In the genomic region with DNA sequence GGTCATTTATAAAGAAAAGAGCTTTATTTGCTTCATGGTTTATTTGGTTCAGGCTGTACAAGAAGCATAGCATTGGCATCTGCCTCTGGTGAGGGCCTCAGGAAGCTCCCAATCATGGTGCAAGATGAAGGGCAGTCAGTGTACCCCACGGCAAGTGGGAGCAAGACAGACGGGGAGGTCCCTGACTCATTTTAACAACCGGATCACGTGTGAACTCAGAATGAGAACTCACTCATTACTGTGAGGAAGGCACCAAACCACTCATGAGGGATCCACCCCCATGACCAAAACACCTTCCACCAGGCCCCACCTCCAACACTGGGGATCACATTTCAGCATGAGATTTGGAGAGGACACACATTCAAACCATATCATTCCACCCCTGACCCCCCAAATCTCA, we compare ENCODE assay signal across 33 cellular contexts. TPM values are rescaled to one million over a fixed set of nuclear protein-coding genes. Genes with fewer than 3 reads are reported as not detected.
"Had no signal": no experiment of that assay in that cellular context is flagged by ENCODE, and none has a peak within 500 bp of the region (broad histone marks: within the 10 kb centered on the region; RNA-seq: fewer than 3 reads in every experiment).

No MANE protein-coding gene starts in this region.

- H3K9me3 Mint-ChIP-seq: activated B cell treated with CpG ODN at 0.5 μM for 24 hours; activated naive CD8-positive, alpha-beta T cell treated with anti-CD3 and anti-CD28 coated beads for 36 hours; activated T-cell treated with anti-CD3 and anti-CD28 coated beads, Interleukin-2, amount 50 U/mL, for 24 hours; activated T-helper 2 cell treated with anti-CD3 and anti-CD28 coated beads, Interferon-gamma antibody, Interleukin-2, Interleukin-4, amounts not matched to agents 10 μg/mL and 5 μg/mL and 100 μg/mL, durations not matched to agents 14 hours and 24 hours and 36 hours; neural crest cell had no signal

- ATAC-seq: body of pancreas, gastroesophageal sphincter, left colon, psoas muscle had no signal

- H3K27me3 Mint-ChIP-seq: activated T-cell treated with anti-CD3 and anti-CD28 coated beads, Interleukin-2, amount 50 U/mL, for 24 hours had no signal

- DNase-seq: activated B cell treated with CpG ODN at 0.5 μM for 24 hours; activated CD4-positive, alpha-beta T cell treated with anti-CD3 and anti-CD28 coated beads, Interleukin-2, amount 50 U/mL, for 4 hours; activated CD8-positive, alpha-beta memory T cell treated with anti-CD3 and anti-CD28 coated beads, Interleukin-2, amount 50 U/mL, for 4 hours; activated naive CD4-positive, alpha-beta T cell treated with anti-CD3 and anti-CD28 coated beads for 36 hours; activated naive CD8-positive, alpha-beta T cell treated with anti-CD3 and anti-CD28 coated beads for 36 hours; body of pancreas; cerebellar nuclear complex; effector memory CD4-positive, alpha-beta T cell; hippocampal formation; left colon; naive B cell; occipital lobe; psoas muscle; stimulated activated CD4-positive, alpha-beta T cell treated with anti-CD3 and anti-CD28 coated beads, Interleukin-15, amount 100 ng/mL, for 24 hours; stimulated activated CD4-positive, alpha-beta T cell treated with anti-CD3 and anti-CD28 coated beads, Interleukin-2, amount 100 ng/mL, for 24 hours; stimulated activated naive CD4-positive, alpha-beta T cell treated with Interleukin-2 at 50 U/mL for 16 hours; T-helper 2 cell; trophoblast cell had no signal

- H3K4me2 ChIP-seq: smooth muscle cell had no signal

- H3K4me3 Mint-ChIP-seq: activated B cell treated with CpG ODN at 0.5 μM for 24 hours; activated naive CD4-positive, alpha-beta T cell treated with anti-CD3 and anti-CD28 coated beads for 36 hours; activated naive CD8-positive, alpha-beta T cell treated with anti-CD3 and anti-CD28 coated beads for 36 hours; activated T-cell treated with anti-CD3 and anti-CD28 coated beads, Interleukin-2, amount 50 U/mL, for 24 hours; mesothelial cell of epicardium; naive B cell; neural crest cell had no signal

- H3K36me3 Mint-ChIP-seq: activated naive CD8-positive, alpha-beta T cell treated with anti-CD3 and anti-CD28 coated beads for 36 hours; naive B cell had no signal

- H2AFZ ChIP-seq: parathyroid adenoma had no signal

- H3K9me3 ChIP-seq: adrenal gland, body of pancreas, gastroesophageal sphincter, psoas muscle, testis, uterus had no signal

- H3K27me3 ChIP-seq: adrenal gland, body of pancreas, dorsolateral prefrontal cortex, gastroesophageal sphincter, testis, uterus had no signal

- H3K4me1 Mint-ChIP-seq: activated B cell treated with CpG ODN at 0.5 μM for 24 hours, naive B cell had no signal

- H3K9ac ChIP-seq: parathyroid adenoma had no signal

- H3K27ac ChIP-seq: adrenal gland, body of pancreas, coronary artery, dorsolateral prefrontal cortex, gastroesophageal sphincter, parathyroid adenoma, psoas muscle, testis, uterus had no signal

- H3K4me3 ChIP-seq: adrenal gland, body of pancreas, coronary artery, dorsolateral prefrontal cortex, gastroesophageal sphincter, psoas muscle, smooth muscle cell, testis, uterus had no signal

- H3K36me3 ChIP-seq: adrenal gland, gastroesophageal sphincter, uterus had no signal

- H3K27ac Mint-ChIP-seq: activated B cell treated with CpG ODN at 0.5 μM for 24 hours; activated naive CD4-positive, alpha-beta T cell treated with anti-CD3 and anti-CD28 coated beads for 36 hours; activated naive CD8-positive, alpha-beta T cell treated with anti-CD3 and anti-CD28 coated beads for 36 hours; activated T-cell treated with anti-CD3 and anti-CD28 coated beads, Interleukin-2, amount 50 U/mL, for 24 hours; activated T-helper 2 cell treated with anti-CD3 and anti-CD28 coated beads, Interferon-gamma antibody, Interleukin-2, Interleukin-4, amounts not matched to agents 10 μg/mL and 5 μg/mL and 100 μg/mL, durations not matched to agents 14 hours and 24 hours and 36 hours had no signal

RNA-seq across cellular contexts. Expression of a gene that starts 15.7 kb away (rescaled TPM):
- total RNA-seq: activated B cell treated with CpG ODN at 0.5 μM for 24 hours; activated CD8-positive, alpha-beta memory T cell treated with anti-CD3 and anti-CD28 coated beads for 36 hours; activated naive CD4-positive, alpha-beta T cell treated with anti-CD3 and anti-CD28 coated beads for 36 hours; activated T-helper 2 cell treated with anti-CD3 and anti-CD28 coated beads, Interferon-gamma antibody, Interleukin-2, Interleukin-4, amounts not matched to agents 10 μg/mL and 5 μg/mL and 100 μg/mL, durations not matched to agents 14 hours and 24 hours and 36 hours; body of pancreas; occipital lobe; smooth muscle cell had no signal
- polyA plus RNA-seq: keratinocyte had no signal

RNA-seq across cellular contexts. Expression of a gene that starts 45.9 kb away (rescaled TPM):
- total RNA-seq: activated CD8-positive, alpha-beta memory T cell treated with anti-CD3 and anti-CD28 coated beads for 36 hours; activated naive CD4-positive, alpha-beta T cell treated with anti-CD3 and anti-CD28 coated beads for 36 hours; activated naive CD8-positive, alpha-beta T cell treated with anti-CD3 and anti-CD28 coated beads for 36 hours; activated T-helper 2 cell treated with anti-CD3 and anti-CD28 coated beads, Interferon-gamma antibody, Interleukin-2, Interleukin-4, amounts not matched to agents 10 μg/mL and 5 μg/mL and 100 μg/mL, durations not matched to agents 14 hours and 24 hours and 36 hours had no signal
- polyA plus RNA-seq: fibroblast of lung, keratinocyte had no signal
